Comparison of ENCODE assay signal across 8 cellular contexts in genomic region chr4:131724847-131725246, GRCh38.
DNase-seq lines count a peak whose midpoint lies in the region; ATAC-seq and TF ChIP-seq lines count a peak whose summit lies in the region.
"Not testable (repeated sequence)": the region's sequence is repeated elsewhere in the genome, so short reads cannot be mapped to it uniquely, and the experiment has no call there.

No MANE protein-coding gene starts in this region.

- not testable (repeated sequence) for TF ChIP-seq CTCF in OCI-LY7 (conservative IDR thresholded peaks at IDR 0.05; ENCODE audit: low read length); cardiac fibroblast (IDR thresholded peaks at IDR 0.05; ENCODE audit: low read depth, low read length); neural cell (IDR thresholded peaks at IDR 0.05; ENCODE audit: poor library complexity, severe bottlenecking)

- not testable (repeated sequence) for H3K36me3 ChIP-seq in Karpas-422 (ENCODE audit: insufficient read depth, low read length); OCI-LY7 (ENCODE audit: insufficient read depth, low read length); neural cell (ENCODE audit: insufficient read depth, low read length)

- H3K27me3 Mint-ChIP-seq in activated CD4-positive, alpha-beta T cell treated with anti-CD3 and anti-CD28 coated beads, Interleukin-2, amount 10 ng/mL, durations not matched to agents 24 days and 14 days: not testable (repeated sequence)

- peak overlapping the region; percentile 63 for H3K4me3 Mint-ChIP-seq in activated CD4-positive, alpha-beta T cell treated with anti-CD3 and anti-CD28 coated beads, Interleukin-2, amount 10 ng/mL, durations not matched to agents 24 days and 14 days

- not testable (repeated sequence) for H4K20me1 ChIP-seq in Karpas-422 (ENCODE audit: insufficient read depth, low read depth, low read length); OCI-LY7 (ENCODE audit: insufficient read depth, low read length); neural cell (ENCODE audit: insufficient read depth)

- BruUV-seq in OCI-LY7 (replicated peaks; lab: Mats Ljungman, UMichigan): not testable (repeated sequence)

- not testable (repeated sequence) for H3K9me3 ChIP-seq in Karpas-422 (ENCODE audit: low read length); OCI-LY7 (ENCODE audit: low read length); neural cell (ENCODE audit: low read length)

- POLR2A ChIA-PET in OCI-LY7 (lab: Charles Lee): not testable (repeated sequence)

- H3K4me1 Mint-ChIP-seq in activated CD4-positive, alpha-beta T cell treated with anti-CD3 and anti-CD28 coated beads, Interleukin-2, amount 10 ng/mL, durations not matched to agents 24 days and 14 days: not testable (repeated sequence)

- H3F3A ChIP-seq in neural cell (ENCODE audit: insufficient read depth, low read length, poor library complexity, severe bottlenecking): not testable (repeated sequence)

- not testable (repeated sequence) for ATAC-seq in left cardiac atrium

- not testable (repeated sequence) for H3K4me1 ChIP-seq in Karpas-422 (ENCODE audit: low read length); OCI-LY7 (ENCODE audit: insufficient read depth, low read length, poor library complexity, severe bottlenecking)

- CTCF ChIA-PET in OCI-LY7 (lab: Charles Lee; ENCODE audit: unreplicated experiment): not testable (repeated sequence)

- TF ChIP-seq EP300 in neural cell (conservative IDR thresholded peaks at IDR 0.05; ENCODE audit: poor library complexity, severe bottlenecking): not testable (repeated sequence)

- H3K4me3 ChIP-seq in Karpas-422 (ENCODE audit: low read length): not testable (repeated sequence)
- H3K4me3 ChIP-seq in OCI-LY7 (ENCODE audit: low read depth, low read length, poor library complexity, severe bottlenecking) (peak overlapping the region; percentile 55), cardiac fibroblast (replicated peaks in 1 of 2; ENCODE audit: low read depth in 2 of 2, low read length in 2 of 2) (peak overlapping the region; percentile 42 to 45), neural cell (ENCODE audit: low read length) (peak overlapping the region; percentile 43)

- H3K27me3 ChIP-seq in Karpas-422 (ENCODE audit: low read length); neural cell (ENCODE audit: insufficient read depth, low read depth, low read length): not testable (repeated sequence)

- not testable (repeated sequence) for TF ChIP-seq RAD21 in neural cell (conservative IDR thresholded peaks at IDR 0.05)

- not testable (repeated sequence) for H3K27ac ChIP-seq in Karpas-422 (ENCODE audit: low read length); OCI-LY7 (ENCODE audit: low read depth, low read length, poor library complexity, severe bottlenecking); neural cell (ENCODE audit: low read length)

- H3K27ac Mint-ChIP-seq in activated CD4-positive, alpha-beta T cell treated with anti-CD3 and anti-CD28 coated beads, Interleukin-2, amount 10 ng/mL, durations not matched to agents 24 days and 14 days: not testable (repeated sequence)

- H3K9ac ChIP-seq in Karpas-422 (ENCODE audit: low read length) (peak overlapping the region; percentile 31; the same call in 1 of the 2 replicates), neural cell (ENCODE audit: low read length) (peak overlapping the region; percentile 20)

- not testable (repeated sequence) for H3K9me2 ChIP-seq in Karpas-422 (replicated peaks; ENCODE audit: insufficient read depth, low read length); OCI-LY7 (ENCODE audit: insufficient read depth, low read length); neural cell (ENCODE audit: insufficient read depth, low read length)

- not testable (repeated sequence) for H2AFZ ChIP-seq in Karpas-422 (ENCODE audit: low read length); OCI-LY7 (ENCODE audit: low read length); neural cell (ENCODE audit: low read depth, low read length)

- intact Hi-C loops in OCI-LY7 (cut with micrococcal nuclease; ENCODE audit: unreplicated experiment); activated CD4-positive, alpha-beta T cell treated with anti-CD3 and anti-CD28 coated beads, Interleukin-2, amount 10 ng/mL, durations not matched to agents 24 days and 14 days (cut with micrococcal nuclease); left cardiac atrium (cut with DNase I): not testable (repeated sequence)

- not testable (repeated sequence) for H3K79me2 ChIP-seq in Karpas-422 (ENCODE audit: low read length); OCI-LY7 (ENCODE audit: insufficient read depth, low read depth, low read length); neural cell (replicated peaks; ENCODE audit: insufficient read depth, low read length)

- not testable (repeated sequence) for H3K4me2 ChIP-seq in Karpas-422 (ENCODE audit: low read depth, low read length, poor library complexity, severe bottlenecking); OCI-LY7 (ENCODE audit: low read length); neural cell (ENCODE audit: low read length)

- H3K36me3 Mint-ChIP-seq in activated CD4-positive, alpha-beta T cell treated with anti-CD3 and anti-CD28 coated beads, Interleukin-2, amount 10 ng/mL, durations not matched to agents 24 days and 14 days (ENCODE audit: low read depth): not testable (repeated sequence)

- not testable (repeated sequence) for H3K9me3 Mint-ChIP-seq in activated CD4-positive, alpha-beta T cell treated with anti-CD3 and anti-CD28 coated beads, Interleukin-2, amount 10 ng/mL, durations not matched to agents 24 days and 14 days

- peak; percentile 47 for DNase-seq in DMS 273 (lab: John Stamatoyannopoulos, UW; ENCODE audit: unreplicated experiment)
- DNase-seq in Karpas-422: peak; percentile 74
- DNase-seq in OCI-LY7 (ENCODE audit: low spot score): peak; percentile 64
- peak; percentile 89 for DNase-seq in activated CD4-positive, alpha-beta T cell treated with anti-CD3 and anti-CD28 coated beads, Interleukin-2, amount 10 ng/mL, durations not matched to agents 24 days and 14 days
- DNase-seq in cardiac fibroblast (ENCODE audit: low read depth in 2 of 2): peak; percentile 49 to 71
- DNase-seq in left cardiac atrium: peak; percentile 65
- DNase-seq in stimulated activated CD8-positive, alpha-beta memory T cell treated with anti-CD3 and anti-CD28 coated beads, Interleukin-4, amount 100 ng/mL, for 48 hours: peak; percentile 64
